Comparison of ENCODE assay signal across 18 cellular contexts in genomic region chr1:169889871-169890270, GRCh38. TPM values are rescaled to one million over a fixed set of nuclear protein-coding genes. Genes with fewer than 3 reads are reported as not detected.
DNase-seq lines count a peak whose midpoint lies in the region; ATAC-seq, FAIRE-seq and TF ChIP-seq lines count a peak whose summit lies in the region.
"Had no signal": no experiment of that assay in that cellular context is flagged by ENCODE, and none has a peak within 500 bp of the region (broad histone marks: within the 10 kb centered on the region; RNA-seq: fewer than 3 reads in every experiment).

No MANE protein-coding gene starts in this region.

- TF ChIP-seq CTCF in HepG2 (CRISPR knock-in tag; IDR thresholded peaks at IDR 0.05) (no peak), right lobe of liver (IDR thresholded peaks at IDR 0.05) (no peak)

- no peak for DNase-seq in activated CD4-positive, alpha-beta T cell treated with anti-CD3 and anti-CD28 coated beads for 36 hours
- DNase-seq in activated CD4-positive, alpha-beta T cell treated with anti-CD3 and anti-CD28 coated beads for 4 hours = no peak
- DNase-seq in HepG2 (ENCODE audit: low spot score) (no peak), right lobe of liver (no peak), T-cell (no peak), trophoblast cell (no peak), NCI-H524 (lab: John Stamatoyannopoulos, UW) (no peak)
- DNase-seq: C1 segment of cervical spinal cord, DMS79 treated with DMSO at 0.1 percent for 48 hours, GF-D8, HFFc6, Karpas-422, NCI-H1417, NCI-H1930, NCI-H2171 treated with DMSO at 0.1 percent for 48 hours, NCI-H82 had no signal

- H3K4ac ChIP-seq in trophoblast cell (ENCODE audit: low read depth, low read length) = peak overlapping the region; percentile 99

- no peaks in the 10 kb centered on the region for H3K9me3 ChIP-seq in HepG2 (ENCODE audit: low read length)
- no peaks in the 10 kb centered on the region for H3K9me3 ChIP-seq in right lobe of liver
- H3K9me3 ChIP-seq in trophoblast cell (ENCODE audit: insufficient read depth, low read depth, low read length) = no peaks in the 10 kb centered on the region

- H3K4me1 ChIP-seq in HepG2 (ENCODE audit: insufficient read depth, low read length) = peaks cover 30% of the 10 kb centered on the region
- peaks cover 0 to 34% (median 6%) of the 10 kb centered on the region in 4 donors for H3K4me1 ChIP-seq in right lobe of liver
- H3K4me1 ChIP-seq in trophoblast cell (ENCODE audit: control insufficient read depth in 1 of 2, insufficient read depth in 2 of 2, low read length in 2 of 2) = peaks cover 7% of the 10 kb centered on the region in 2 experiments

- peaks cover 56% of the 10 kb centered on the region for H3K4me1 Mint-ChIP-seq in activated CD4-positive, alpha-beta T cell treated with anti-CD3 and anti-CD28 coated beads for 36 hours
- peaks cover 64 to 65% (median 64%) of the 10 kb centered on the region in 3 donors for H3K4me1 Mint-ChIP-seq in T-cell

- no peak overlapping the region for H2BK5ac ChIP-seq in trophoblast cell (ENCODE audit: low read depth, low read length, poor library complexity)

- TF ChIP-seq RAD21 in HepG2 (CRISPR knock-in tag; IDR thresholded peaks at IDR 0.05) = no peak

- no peak for FAIRE-seq in HepG2 (lab: Jason Lieb, UNC)
- FAIRE-seq: D721Med had no signal

- POLR2A ChIA-PET in activated CD4-positive, alpha-beta T cell treated with anti-CD3 and anti-CD28 coated beads for 36 hours (lab: Charles Lee) = no interaction called here
- POLR2A ChIA-PET in HepG2 (lab: Yijun Ruan, JAX) = no interaction called here
- POLR2A ChIA-PET in T-cell (lab: Charles Lee) = no interaction called here

- H4K8ac ChIP-seq in trophoblast cell (ENCODE audit: low read depth, low read length) = peak overlapping the region; percentile 53

- H2BK12ac ChIP-seq in trophoblast cell (ENCODE audit: low read length) = peak overlapping the region; percentile 82

- peak overlapping the region; percentile 38 for H2BK120ac ChIP-seq in trophoblast cell (ENCODE audit: insufficient read depth, low read length, poor library complexity)

- no peaks in the 10 kb centered on the region for H3K27me3 Mint-ChIP-seq in activated CD4-positive, alpha-beta T cell treated with anti-CD3 and anti-CD28 coated beads for 36 hours
- H3K27me3 Mint-ChIP-seq in T-cell = no peaks in the 10 kb centered on the region

- no peak overlapping the region for H3K23ac ChIP-seq in trophoblast cell (ENCODE audit: low read length)

- peaks cover 24% of the 10 kb centered on the region for H3K79me1 ChIP-seq in trophoblast cell (ENCODE audit: low read length)

- peak overlapping the region; percentile 75 for H3K14ac ChIP-seq in trophoblast cell (ENCODE audit: low read length)

- H3K4me2 ChIP-seq in HepG2 (ENCODE audit: low read depth, low read length) (no peak overlapping the region), trophoblast cell (ENCODE audit: low read length) (no peak overlapping the region)

- CTCF ChIA-PET in activated CD4-positive, alpha-beta T cell treated with anti-CD3 and anti-CD28 coated beads for 36 hours (lab: Charles Lee) = no interaction called here
- CTCF ChIA-PET in HepG2 (lab: Yijun Ruan, JAX; ENCODE audit: low intra/inter-chr PET ratio, low total read pairs) (no interaction called here), T-cell (lab: Charles Lee) (no interaction called here)

- peaks cover 1 to 13% of the 10 kb centered on the region in 2 experiments; a peak in 3 of 5 replicates for H3K36me3 ChIP-seq in HepG2 (replicated peaks in 1 of 2; ENCODE audit: control insufficient read depth in 1 of 2, insufficient read depth in 2 of 2, low read length in 2 of 2)
- peaks cover 0 to 33% (median 4%) of the 10 kb centered on the region in 4 donors for H3K36me3 ChIP-seq in right lobe of liver
- peaks cover 2 to 11% of the 10 kb centered on the region in 2 experiments for H3K36me3 ChIP-seq in trophoblast cell (ENCODE audit: control insufficient read depth in 1 of 2, insufficient read depth in 2 of 2, low read length in 2 of 2)

- no peaks in the 10 kb centered on the region; a peak in 1 of 5 replicates for H3K27me3 ChIP-seq in HepG2 (ENCODE audit: control insufficient read depth in 1 of 2, insufficient read depth in 2 of 2, low read length in 2 of 2)
- no peaks in the 10 kb centered on the region for H3K27me3 ChIP-seq in right lobe of liver
- H3K27me3 ChIP-seq in trophoblast cell (ENCODE audit: insufficient read depth, low read length) = no peaks in the 10 kb centered on the region

- intact Hi-C loops in activated CD4-positive, alpha-beta T cell treated with anti-CD3 and anti-CD28 coated beads for 36 hours (cut with DNase I, micrococcal nuclease) = loop anchor here (5.0 to 10.0 kb wide), 9 partner anchors 178 to 1952 kb away; partner anchors contain the start of genes DNM3 (in 1 of the 2), F5 (in 1 of the 2), FMO4 (in 1 of the 2) and GORAB (in 1 of the 2)
- intact Hi-C loops in HepG2 (cut with micrococcal nuclease; ENCODE audit: unreplicated experiment) (loop anchor here (5.0 to 10.0 kb wide), 3 partner anchors 175 to 1595 kb away; partner anchors contain the start of genes F5 and PRRC2C), right lobe of liver (cut with DNase I) (no loop called here)

- H3K36me3 Mint-ChIP-seq in activated CD4-positive, alpha-beta T cell treated with anti-CD3 and anti-CD28 coated beads for 36 hours (ENCODE audit: low read depth) = peaks cover 37% of the 10 kb centered on the region
- H3K36me3 Mint-ChIP-seq in T-cell = peaks cover 26% of the 10 kb centered on the region

- no peak for TF ChIP-seq POLR2A in HepG2 (IDR thresholded peaks at IDR 0.05; ENCODE audit: insufficient read depth in 1 of 2, low read depth in 2 of 2, low read length in 2 of 2)
- no peak for TF ChIP-seq POLR2A in right lobe of liver (IDR thresholded peaks at IDR 0.05)

- in situ Hi-C loops in HepG2 (cut with HindIII; ENCODE audit: extremely low pct_ligation_motif_present, low pct_unique_long_range_greater_than_20kb) = no loop called here

- 100% methylated on average over 2 of the region's 2 CpGs for WGBS in HepG2 (ENCODE audit: low lambda C conversion rate)
- 71% methylated on average over 1 of the region's 2 CpGs for WGBS in right lobe of liver (ENCODE audit: insufficient coverage, low coverage, low lambda C conversion rate, missing lambda C conversion rate)
- no CpG with 5 or more reads among the region's 2 CpGs for WGBS in trophoblast cell (ENCODE audit: extremely low coverage, insufficient coverage, insufficient read length)

- no peak overlapping the region for H4K91ac ChIP-seq in trophoblast cell (ENCODE audit: low read depth, low read length)

- no TSS peak for BruUV-seq in HepG2 (replicated peaks; lab: Mats Ljungman, UMichigan)

- peak overlapping the region; percentile 13 for H3K27ac Mint-ChIP-seq in activated CD4-positive, alpha-beta T cell treated with anti-CD3 and anti-CD28 coated beads for 36 hours
- H3K27ac Mint-ChIP-seq in T-cell = peak overlapping the region; percentile 84 to 97

- H2AFZ ChIP-seq in HepG2 (ENCODE audit: low read length) (no peak overlapping the region), trophoblast cell (ENCODE audit: insufficient read depth, low read length, poor library complexity) (peak overlapping the region; percentile 66)

- H3K9me3 Mint-ChIP-seq in activated CD4-positive, alpha-beta T cell treated with anti-CD3 and anti-CD28 coated beads for 36 hours (ENCODE audit: low read depth) = no peaks in the 10 kb centered on the region
- H3K9me3 Mint-ChIP-seq in T-cell = no peaks in the 10 kb centered on the region
- H3K9me3 Mint-ChIP-seq: HFFc6 had no signal

- no peak overlapping the region for H2AK5ac ChIP-seq in trophoblast cell (ENCODE audit: low read length)

- peaks cover 17% of the 10 kb centered on the region for H3K79me2 ChIP-seq in HepG2 (ENCODE audit: insufficient read depth, low read length)
- peaks cover 10% of the 10 kb centered on the region for H3K79me2 ChIP-seq in trophoblast cell (ENCODE audit: control insufficient read depth, insufficient read depth, low read length, poor library complexity)

- peak overlapping the region; percentile 75 for H3K18ac ChIP-seq in trophoblast cell (ENCODE audit: low read length)

- ATAC-seq in activated CD4-positive, alpha-beta T cell treated with anti-CD3 and anti-CD28 coated beads for 36 hours = no peak
- no peak for ATAC-seq in HepG2
- ATAC-seq in right lobe of liver = no peak
- ATAC-seq in T-cell (replicated peaks in 1 of 4) = no peak
- no peak for ATAC-seq in HG03469 (IDR thresholded peaks at IDR 0.05; ENCODE audit: unreplicated experiment)

- no peak overlapping the region for H3K27ac ChIP-seq in HepG2 (ENCODE audit: extremely low read length, insufficient read depth, low read length)
- no peak overlapping the region for H3K27ac ChIP-seq in right lobe of liver
- no peak overlapping the region for H3K27ac ChIP-seq in trophoblast cell (ENCODE audit: low read depth, low read length)

- H3K4me3 Mint-ChIP-seq in activated CD4-positive, alpha-beta T cell treated with anti-CD3 and anti-CD28 coated beads for 36 hours = no peak overlapping the region
- no peak overlapping the region for H3K4me3 Mint-ChIP-seq in T-cell
- H3K4me3 Mint-ChIP-seq: HFFc6 had no signal

- H4K12ac ChIP-seq in trophoblast cell (ENCODE audit: low read depth, low read length) = no peak overlapping the region

- H3K4me3 ChIP-seq in HepG2 (replicated peaks in 1 of 3; ENCODE audit: insufficient read depth in 1 of 3, low read depth in 2 of 3, low read length in 3 of 3) (no peak overlapping the region), right lobe of liver (no peak overlapping the region), trophoblast cell (ENCODE audit: low read depth, low read length) (no peak overlapping the region)

- no peaks in the 10 kb centered on the region for H4K20me1 ChIP-seq in HepG2 (ENCODE audit: insufficient read depth, low read length)

- no peak overlapping the region for H3K9ac ChIP-seq in HepG2 (ENCODE audit: insufficient read depth, low read depth, low read length)
- H3K9ac ChIP-seq in trophoblast cell (ENCODE audit: low read length) = no peak overlapping the region

- TF ChIP-seq EP300 in HepG2 (IDR thresholded peaks at IDR 0.05; ENCODE audit: low read depth in 2 of 2, low read length in 2 of 2) (no peak), HepG2 (CRISPR knock-in tag; IDR thresholded peaks at IDR 0.05; ENCODE audit: borderline replicate concordance) (no peak)

RNA-seq across cellular contexts. Expression of gene SCYL3, which starts 3.8 kb away (rescaled TPM):
- total RNA-seq in activated CD4-positive, alpha-beta T cell treated with anti-CD3 and anti-CD28 coated beads for 36 hours = 10 to 100 TPM; 11.0 to 12.0 TPM
- total RNA-seq in HepG2 (2016; rRNA removed; fragmentation: Illumina TruSeq; extraction: Trizol) (4.9 and 6.3 TPM in 2 replicates), right lobe of liver (1 to 10 TPM; 6.2 to 9.3 (median 8.3) TPM), T-cell (10 to 100 TPM; 10.5 to 20.8 (median 18.2) TPM)
- 0.81 and 0.97 TPM in 2 replicates for total RNA-seq in HepG2 (2016; cell fraction: cytosol; rRNA removed; fragmentation: Illumina TruSeq; extraction: Trizol; ENCODE audit: low read depth)
- 5.9 and 6.5 TPM in 2 replicates for total RNA-seq in HepG2 (2016; cell fraction: insoluble cytoplasmic fraction; rRNA removed; fragmentation: Illumina TruSeq; extraction: Trizol)
- total RNA-seq in HepG2 (2016; cell fraction: membrane; rRNA removed; fragmentation: Illumina TruSeq; extraction: Trizol) = 1.8 and 1.9 TPM in 2 replicates
- total RNA-seq in HepG2 (2016; cell fraction: nucleus; rRNA removed; fragmentation: Illumina TruSeq; extraction: Trizol) = 8.7 and 9.9 TPM in 2 replicates
- polyA plus RNA-seq in HepG2 (2011; rRNA removed) = 3.1 and 3.3 TPM in 2 replicates
- polyA plus RNA-seq in HepG2 (2011; cell fraction: cytosol; rRNA removed) = 1.6 and 2.4 TPM in 2 replicates
- polyA plus RNA-seq in HepG2 (2011; cell fraction: nucleus; rRNA removed) = 3.5 and 4.7 TPM in 2 replicates
- 2.6 and 2.9 TPM in 2 replicates for polyA plus RNA-seq in HepG2 (2012)
- polyA plus RNA-seq in HepG2 (2016; cell fraction: cytosol; fragmentation: Illumina TruSeq; extraction: Trizol; ENCODE audit: low read depth) = 0.25 and 0.34 TPM in 2 replicates
- polyA plus RNA-seq in HepG2 (2016; cell fraction: insoluble cytoplasmic fraction; fragmentation: Illumina TruSeq; extraction: Trizol; ENCODE audit: low read depth) = 4.7 and 4.9 TPM in 2 replicates
- 0.63 and 0.68 TPM in 2 replicates for polyA plus RNA-seq in HepG2 (2016; cell fraction: membrane; fragmentation: Illumina TruSeq; extraction: Trizol; ENCODE audit: low read depth)
- 7.0 and 8.1 TPM in 2 replicates for polyA plus RNA-seq in HepG2 (2016; cell fraction: nucleus; fragmentation: Illumina TruSeq; extraction: Trizol; ENCODE audit: insufficient read depth, low read depth)
- 4.8 and 7.2 TPM in 2 replicates for polyA minus RNA-seq in HepG2 (2011; rRNA and poly(A)+ RNA removed; ENCODE audit: low replicate concordance)
- polyA minus RNA-seq in HepG2 (2011; cell fraction: cytosol; rRNA and poly(A)+ RNA removed) = 1.9 and 2.0 TPM in 2 replicates
- 14.9 and 18.6 TPM in 2 replicates for polyA minus RNA-seq in HepG2 (2011; cell fraction: nucleus; rRNA and poly(A)+ RNA removed)
- polyA plus RNA-seq in trophoblast cell (2013) = 13.1 and 13.4 TPM in 2 replicates

Comparison
In these comparisons a context has a peak if more than half of its experiments do, and no peak if none do; other contexts are left out.
1. intact Hi-C loops: an anchor here in activated CD4-positive, alpha-beta T cell treated with anti-CD3 and anti-CD28 coated beads for 36 hours (5.0 to 10.0 kb wide) and HepG2 (5.0 to 10.0 kb wide); none called in right lobe of liver.